ENCODE assay signal across 9 cellular contexts in the genomic region with DNA sequence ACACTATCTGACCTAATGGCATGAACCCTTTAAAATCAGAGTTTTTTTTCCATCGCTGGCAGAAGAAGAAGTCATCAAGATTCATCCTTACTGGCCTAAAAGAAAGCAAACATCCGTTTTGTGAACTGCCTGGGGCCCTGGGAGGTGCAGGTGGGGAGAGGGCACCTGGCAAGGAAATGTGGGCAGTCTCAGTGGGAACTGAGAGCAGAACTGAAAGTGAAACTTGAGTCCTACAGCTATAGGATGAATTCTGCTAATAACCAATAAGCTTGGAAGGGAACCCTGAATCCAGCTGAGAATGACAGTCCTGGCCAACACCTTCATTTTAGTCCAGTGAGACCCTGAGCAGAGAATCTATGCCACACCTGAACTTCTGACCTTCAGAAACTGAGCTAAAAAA.
DNase-seq lines count a peak whose midpoint lies in the region; ATAC-seq and TF ChIP-seq lines count a peak whose summit lies in the region.
"Had no signal": no experiment of that assay in that cellular context is flagged by ENCODE, and none has a peak within 500 bp of the region (broad histone marks: within the 10 kb centered on the region; RNA-seq: fewer than 3 reads in every experiment).

No MANE protein-coding gene starts in this region.

- TF ChIP-seq CTCF in choroid plexus epithelial cell (conservative IDR thresholded peaks at IDR 0.05; ENCODE audit: low read depth, low read length) = no peak

- DNase-seq in choroid plexus epithelial cell (ENCODE audit: low read depth) = peak; percentile 15
- no peak for DNase-seq in midbrain (lab: John Stamatoyannopoulos, UW)
- DNase-seq in iPS-NIHi7 (ENCODE audit: extremely low spot score) = no peak
- no peak for DNase-seq in SW 1271 (lab: John Stamatoyannopoulos, UW)
- DNase-seq: NCI-H82 had no signal

- H3K4me3 ChIP-seq in choroid plexus epithelial cell (ENCODE audit: low read depth, low read length) = no peak overlapping the region

- peak; percentile 99 for ATAC-seq in GM18505 (IDR thresholded peaks at IDR 0.05; ENCODE audit: unreplicated experiment)
- ATAC-seq in GM21381 (IDR thresholded peaks at IDR 0.05; ENCODE audit: unreplicated experiment) = peak; percentile 97
- ATAC-seq in HG03521 (IDR thresholded peaks at IDR 0.05; ENCODE audit: unreplicated experiment) = peak; percentile 90
- ATAC-seq in esophagus mucosa = no peak

- TF ChIP-seq POLR2A in GM18505 (IDR thresholded peaks at IDR 0.05; ENCODE audit: borderline replicate concordance, extremely low read depth, insufficient read depth, insufficient read length) = no peak
